In the genomic region with DNA sequence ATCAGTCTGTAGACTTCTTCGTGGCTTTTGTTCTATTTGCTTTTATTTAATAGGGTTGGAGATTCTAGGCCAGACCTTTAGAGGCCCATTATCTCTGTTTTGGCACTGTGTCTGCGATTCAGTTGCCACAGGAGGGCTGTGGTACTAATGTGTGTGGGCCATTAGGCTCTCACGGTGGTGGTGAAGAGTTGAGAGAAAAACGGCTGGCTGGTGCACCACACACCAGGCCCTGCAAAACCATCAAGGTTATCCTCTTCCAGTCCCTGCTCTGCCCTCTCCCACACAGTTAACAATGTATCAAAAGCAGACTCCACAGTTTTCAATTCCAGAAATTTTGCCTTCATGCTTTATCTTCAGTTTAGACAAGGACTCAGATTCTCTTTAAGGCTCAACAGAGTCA, we compare ENCODE assay signal across 23 cellular contexts.
"Had no signal": no experiment of that assay in that cellular context is flagged by ENCODE, and none has a peak within 500 bp of the region (broad histone marks: within the 10 kb centered on the region; RNA-seq: fewer than 3 reads in every experiment).

No MANE protein-coding gene starts in this region.

- H3K4me1 ChIP-seq: left lung, spleen, thyroid gland had no signal

- DNase-seq: activated CD4-positive, alpha-beta T cell treated with anti-CD3 and anti-CD28 coated beads, Interleukin-2, amount 50 U/mL, for 1 hour; activated CD8-positive, alpha-beta memory T cell treated with anti-CD3 and anti-CD28 coated beads for 24 hours; activated CD8-positive, alpha-beta memory T cell treated with anti-CD3 and anti-CD28 coated beads, Interleukin-2, amount 50 U/mL, for 48 hours; activated effector memory CD4-positive, alpha-beta T cell treated with anti-CD3 and anti-CD28 coated beads, Interleukin-2, amount 50 U/mL, for 16 hours; activated T-cell treated with anti-CD3 and anti-CD28 coated beads, Interleukin-2, amount 50 U/mL, for 72 hours; cerebellar nuclear complex; cortex of kidney; erythroblast; foreskin melanocyte; hypothalamus; kidney; left lung; midbrain; nephron progenitor cell; occipital lobe; retina; spleen; stimulated activated CD4-positive, alpha-beta T cell treated with anti-CD3 and anti-CD28 coated beads, Interleukin-4, amount 100 ng/mL, for 4 hours; stimulated activated naive CD4-positive, alpha-beta T cell; thyroid gland had no signal

- H3K9me3 ChIP-seq: left lung, spleen, thyroid gland had no signal

- H3K27me3 ChIP-seq: left lung, spleen, thyroid gland had no signal

- FAIRE-seq: bronchial epithelial cell, endometrium, kidney had no signal

- H3K4me3 ChIP-seq: left lung, spleen, thyroid gland had no signal

- H3K27ac ChIP-seq: left lung, spleen, thyroid gland had no signal

- H3K36me3 ChIP-seq: thyroid gland had no signal

- ATAC-seq: activated CD4-positive, CD25-positive, alpha-beta regulatory T cell treated with anti-CD3 and anti-CD28 coated beads, Interleukin-2, amount 50 U/mL, for 24 hours; activated T-cell treated with anti-CD3 and anti-CD28 coated beads, Interleukin-2, amount 50 U/mL, for 72 hours; left lung had no signal
